ENCODE assay signal across 1 cellular context in genomic region chr1:16644179-16645043, GRCh38.
A peak's percentile ranks its signal among the peaks of the same experiment; 100 is the strongest.
TF ChIP-seq lines count a peak whose summit lies in the region.

No MANE protein-coding gene starts in this region.

TF ChIP-seq in HepG2, 621 proteins besides CTCF, POLR2A, EP300 and RAD21 (continued from another document and continues in another):
- 0 out of 2 replicates have a peak, but pooled peaks have one; percentile 71 for TF ChIP-seq NBN (conservative IDR thresholded peaks at IDR 0.05)
- TF ChIP-seq SIX1 (CRISPR knock-in tag; IDR thresholded peaks at IDR 0.05; ENCODE audit: borderline replicate concordance) = peak; percentile 72
- no peak for TF ChIP-seq ZXDC (CRISPR knock-in tag; IDR thresholded peaks at IDR 0.05)
- peak; percentile 99 for TF ChIP-seq ZNF691 (CRISPR knock-in tag; IDR thresholded peaks at IDR 0.05; ENCODE audit: borderline replicate concordance, low read depth)
- TF ChIP-seq ELF3 (CRISPR knock-in tag; IDR thresholded peaks at IDR 0.05) = peak; percentile 96
- TF ChIP-seq SALL2 (CRISPR knock-in tag; IDR thresholded peaks at IDR 0.05) = peak; percentile 100
- peak; percentile 96 for TF ChIP-seq ZSCAN9 (CRISPR knock-in tag; IDR thresholded peaks at IDR 0.05; ENCODE audit: borderline replicate concordance)
- TF ChIP-seq STAG1 (CRISPR knock-in tag; IDR thresholded peaks at IDR 0.05) = peak; percentile 67
- peak; percentile 100 for TF ChIP-seq PHF5A (CRISPR knock-in tag; IDR thresholded peaks at IDR 0.05; ENCODE audit: low read depth, unreplicated experiment)
- TF ChIP-seq NAIF1 (CRISPR knock-in tag; IDR thresholded peaks at IDR 0.05; ENCODE audit: borderline replicate concordance) = peak; percentile 92
- no peak for TF ChIP-seq FLYWCH1 (CRISPR knock-in tag; IDR thresholded peaks at IDR 0.05)
- TF ChIP-seq RORA (CRISPR knock-in tag; IDR thresholded peaks at IDR 0.05) = no peak
- no peak for TF ChIP-seq ZNF207 (IDR thresholded peaks at IDR 0.05; ENCODE audit: borderline replicate concordance)
- TF ChIP-seq ZNF878 (CRISPR knock-in tag; IDR thresholded peaks at IDR 0.05) = no peak
- no peak; the same call in 1 of the 2 replicates for TF ChIP-seq ZBTB34 (CRISPR knock-in tag; IDR thresholded peaks at IDR 0.05)
- peak; percentile 90; the same call in 1 of the 2 replicates for TF ChIP-seq NR3C1 (CRISPR knock-in tag; IDR thresholded peaks at IDR 0.05)
- TF ChIP-seq PLSCR1 (CRISPR knock-in tag; IDR thresholded peaks at IDR 0.05; ENCODE audit: borderline replicate concordance) = no peak
- peak; percentile 90; the same call in 1 of the 2 replicates for TF ChIP-seq E2F2 (CRISPR knock-in tag; IDR thresholded peaks at IDR 0.05; ENCODE audit: borderline replicate concordance)
- TF ChIP-seq KAT2B (IDR thresholded peaks at IDR 0.05; ENCODE audit: borderline replicate concordance, low read depth, low read length) = 0 out of 2 replicates have a peak, but pooled peaks have one; percentile 3
- peak; percentile 80; the same call in 1 of the 2 replicates for TF ChIP-seq ZNF335 (CRISPR knock-in tag; IDR thresholded peaks at IDR 0.05)
- TF ChIP-seq ZNF224 (CRISPR knock-in tag; IDR thresholded peaks at IDR 0.05) = peak; percentile 97
- TF ChIP-seq ZNF704 (CRISPR knock-in tag; IDR thresholded peaks at IDR 0.05; ENCODE audit: borderline replicate concordance) = peak; percentile 87; the same call in 1 of the 2 replicates
- peak; percentile 99 for TF ChIP-seq ZIK1 (CRISPR knock-in tag; IDR thresholded peaks at IDR 0.05; ENCODE audit: borderline replicate concordance, low read depth)
- 0 out of 2 replicates have a peak, but pooled peaks have one; percentile 46 for TF ChIP-seq FOXK2 (IDR thresholded peaks at IDR 0.05)
- peak; percentile 92 for TF ChIP-seq SRY (CRISPR knock-in tag; IDR thresholded peaks at IDR 0.05)
- no peak; the same call in none of the 2 replicates for TF ChIP-seq TBP (CRISPR knock-in tag; IDR thresholded peaks at IDR 0.05)
- TF ChIP-seq U2AF1 (optimal IDR thresholded peaks at IDR 0.05; ENCODE audit: low read depth, low read length) = peak; percentile 67
- TF ChIP-seq ZNF382 (CRISPR knock-in tag; IDR thresholded peaks at IDR 0.05; ENCODE audit: borderline replicate concordance) = no peak
- peak; percentile 82; the same call in 1 of the 2 replicates for TF ChIP-seq ZFAT (CRISPR knock-in tag; conservative IDR thresholded peaks at IDR 0.05)
- peak; percentile 95 for TF ChIP-seq MED8 (CRISPR knock-in tag; IDR thresholded peaks at IDR 0.05; ENCODE audit: insufficient replicate concordance)
- TF ChIP-seq RFXAP (CRISPR knock-in tag; IDR thresholded peaks at IDR 0.05; ENCODE audit: borderline replicate concordance) = peak; percentile 90
- TF ChIP-seq ZNF543 (CRISPR knock-in tag; IDR thresholded peaks at IDR 0.05) = peak; percentile 97
- TF ChIP-seq HNRNPUL1 (IDR thresholded peaks at IDR 0.05; ENCODE audit: low read depth, low read length) = peak; percentile 90
- peak; percentile 81 for TF ChIP-seq FOXP4 (CRISPR knock-in tag; IDR thresholded peaks at IDR 0.05)
- peak; percentile 99 for TF ChIP-seq GATAD1 (CRISPR knock-in tag; IDR thresholded peaks at IDR 0.05)
- TF ChIP-seq ZBTB1 (CRISPR knock-in tag; IDR thresholded peaks at IDR 0.05; ENCODE audit: borderline replicate concordance) = peak; percentile 76; the same call in 1 of the 2 replicates
- TF ChIP-seq TERF1 (CRISPR knock-in tag; IDR thresholded peaks at IDR 0.05) = peak; percentile 94
- TF ChIP-seq ZNF678 (CRISPR knock-in tag; IDR thresholded peaks at IDR 0.05) = no peak; the same call in none of the 2 replicates
- TF ChIP-seq ZNF337 (CRISPR knock-in tag; IDR thresholded peaks at IDR 0.05; ENCODE audit: borderline replicate concordance, low read depth) = peak; percentile 93
- TF ChIP-seq EED (CRISPR knock-in tag; IDR thresholded peaks at IDR 0.05) = peak; percentile 97
- TF ChIP-seq THAP9 (CRISPR knock-in tag; IDR thresholded peaks at IDR 0.05; ENCODE audit: borderline replicate concordance) = peak; percentile 82
- TF ChIP-seq ZNF333 (CRISPR knock-in tag; IDR thresholded peaks at IDR 0.05; ENCODE audit: borderline replicate concordance) = peak; percentile 99
- peak; percentile 96 for TF ChIP-seq ZFP36L2 (CRISPR knock-in tag; IDR thresholded peaks at IDR 0.05)
- TF ChIP-seq PAX8 (CRISPR knock-in tag; IDR thresholded peaks at IDR 0.05; ENCODE audit: borderline replicate concordance) = peak; percentile 99
- TF ChIP-seq ZNF724P (CRISPR knock-in tag; IDR thresholded peaks at IDR 0.05; ENCODE audit: borderline replicate concordance) = peak; percentile 96
- peak; percentile 94 for TF ChIP-seq HINFP (CRISPR knock-in tag; IDR thresholded peaks at IDR 0.05; ENCODE audit: low read depth)
- peak; percentile 98 for TF ChIP-seq ZNF350 (CRISPR knock-in tag; IDR thresholded peaks at IDR 0.05; ENCODE audit: borderline replicate concordance, low read depth)
- TF ChIP-seq ASH2L (IDR thresholded peaks at IDR 0.05; ENCODE audit: insufficient read length, low read depth, low read length) = peak; percentile 96
- peak; percentile 91 for TF ChIP-seq ZSCAN29 (CRISPR knock-in tag; conservative IDR thresholded peaks at IDR 0.05)
- TF ChIP-seq ATAD3A (CRISPR knock-in tag; IDR thresholded peaks at IDR 0.05) = peak; percentile 84; the same call in 1 of the 2 replicates
- TF ChIP-seq ZNF264 (CRISPR knock-in tag; IDR thresholded peaks at IDR 0.05) = peak; percentile 98
- TF ChIP-seq HNRNPLL (IDR thresholded peaks at IDR 0.05; ENCODE audit: low read depth, low read length, poor library complexity, severe bottlenecking) = peak; percentile 87
- TF ChIP-seq ZNF83 (CRISPR knock-in tag; IDR thresholded peaks at IDR 0.05; ENCODE audit: borderline replicate concordance) = peak; percentile 95; the same call in 1 of the 2 replicates
- no peak for TF ChIP-seq SMARCC2 (IDR thresholded peaks at IDR 0.05)
